21 cellular contexts compared by ENCODE assay signal in genomic region chr4:156998500-156999174, GRCh38. TPM values are rescaled to one million over a fixed set of nuclear protein-coding genes. Genes with fewer than 3 reads are reported as not detected.
DNase-seq lines count a peak whose midpoint lies in the region; ATAC-seq, FAIRE-seq and TF ChIP-seq lines count a peak whose summit lies in the region.
"Had no signal": no experiment of that assay in that cellular context is flagged by ENCODE, and none has a peak within 500 bp of the region (broad histone marks: within the 10 kb centered on the region; RNA-seq: fewer than 3 reads in every experiment).

No MANE protein-coding gene starts in this region.

- H3K79me2 ChIP-seq in astrocyte (ENCODE audit: insufficient read depth, low read length) = no peaks in the 10 kb centered on the region
- no peaks in the 10 kb centered on the region for H3K79me2 ChIP-seq in keratinocyte (ENCODE audit: control insufficient read depth, insufficient read depth, low read length)

- H2AFZ ChIP-seq in astrocyte (ENCODE audit: low read depth, low read length) (peak overlapping the region; percentile 6), keratinocyte (ENCODE audit: control insufficient read depth, low read length) (no peak overlapping the region)

- H3K4me3 ChIP-seq in astrocyte (ENCODE audit: insufficient read depth, low read depth, low read length) (no peak overlapping the region), keratinocyte (ENCODE audit: control insufficient read depth in 2 of 3, extremely low read depth in 1 of 3, insufficient read depth in 2 of 3, low read depth in 1 of 3, low read length in 3 of 3) (no peak overlapping the region), stomach (no peak overlapping the region)
- H3K4me3 ChIP-seq: right atrium auricular region had no signal

- peaks cover 4% of the 10 kb centered on the region for H3K36me3 Mint-ChIP-seq in astrocyte (ENCODE audit: low read depth, unreplicated experiment)
- no peaks in the 10 kb centered on the region for H3K36me3 Mint-ChIP-seq in CD14-positive monocyte
- H3K36me3 Mint-ChIP-seq: activated naive CD8-positive, alpha-beta T cell had no signal

- H3K4me3 Mint-ChIP-seq in astrocyte (ENCODE audit: unreplicated experiment) = peak overlapping the region; percentile 64
- H3K4me3 Mint-ChIP-seq in CD14-positive monocyte = no peak overlapping the region
- H3K4me3 Mint-ChIP-seq: activated naive CD8-positive, alpha-beta T cell; naive thymus-derived CD8-positive, alpha-beta T cell; T-helper 2 cell treated with Interferon-gamma antibody and Interleukin-4, amounts not matched to agents 5 μg/mL and 100 μg/mL, for 36 hours had no signal

- H3K9me3 ChIP-seq in astrocyte (ENCODE audit: insufficient read depth, low read depth, low read length) (peaks cover 7% of the 10 kb centered on the region), keratinocyte (ENCODE audit: control insufficient read depth, low read depth, low read length) (peaks cover 4% of the 10 kb centered on the region), stomach (peaks cover 0 to 17% (median 11%) of the 10 kb centered on the region in 4 donors)

- TF ChIP-seq POLR2A in stomach (IDR thresholded peaks at IDR 0.05) = no peak

- H4K20me1 ChIP-seq in astrocyte (ENCODE audit: insufficient read depth, low read length) (no peaks in the 10 kb centered on the region), keratinocyte (ENCODE audit: control insufficient read depth, extremely low read depth, insufficient read depth, low read length) (no peaks in the 10 kb centered on the region)

- H3K36me3 ChIP-seq in astrocyte (ENCODE audit: insufficient read depth, low read length) = no peaks in the 10 kb centered on the region
- H3K36me3 ChIP-seq in keratinocyte (ENCODE audit: control insufficient read depth in 2 of 2, extremely low read depth in 1 of 2, insufficient read depth in 2 of 2, low read length in 2 of 2) = no peaks in the 10 kb centered on the region
- no peaks in the 10 kb centered on the region for H3K36me3 ChIP-seq in stomach
- H3K36me3 ChIP-seq: right atrium auricular region had no signal

- H3K27ac ChIP-seq in astrocyte (ENCODE audit: low read depth, low read length) (peak overlapping the region; percentile 79), keratinocyte (ENCODE audit: control insufficient read depth, insufficient read depth, low read length) (peak overlapping the region; percentile 36), stomach (peak overlapping the region in 4 of 5 donors; percentile 17 to 71 (median 44))

- intact Hi-C loops in stomach (cut with DNase I; ENCODE audit: low total_unique reads) (no loop called here), CD14-positive monocyte (cut with micrococcal nuclease) (no loop called here)

- dilution Hi-C loops in keratinocyte (cut with MboI; ENCODE audit: extremely low pct_ligation_motif_present, low sequenced_read_pairs) = no loop called here

- H3K4me2 ChIP-seq in astrocyte (ENCODE audit: low read length) (peak overlapping the region; percentile 75), keratinocyte (ENCODE audit: control insufficient read depth, extremely low read depth, insufficient read depth, low read depth, low read length) (peak overlapping the region; percentile 76)

- TF ChIP-seq CTCF in astrocyte (IDR thresholded peaks at IDR 0.05; ENCODE audit: insufficient read depth, low read depth, low read length) (no peak), keratinocyte (optimal IDR thresholded peaks at IDR 0.05 in 1 of 3, IDR thresholded peaks at IDR 0.05 in 1 of 3, conservative IDR thresholded peaks at IDR 0.05 in 1 of 3; ENCODE audit: extremely low read depth in 1 of 3, insufficient read depth in 2 of 3, low read length in 3 of 3) (no peak), stomach (IDR thresholded peaks at IDR 0.05) (no peak), CD14-positive monocyte (IDR thresholded peaks at IDR 0.05) (no peak)

- H3K4me1 ChIP-seq in astrocyte (ENCODE audit: insufficient read depth, low read length) = peaks cover 22% of the 10 kb centered on the region
- peaks cover 22% of the 10 kb centered on the region for H3K4me1 ChIP-seq in keratinocyte (ENCODE audit: control insufficient read depth, extremely low read depth, insufficient read depth, low read length)
- peaks cover 0 to 15% (median 12%) of the 10 kb centered on the region in 4 donors for H3K4me1 ChIP-seq in stomach

- H3K27me3 ChIP-seq in astrocyte (ENCODE audit: insufficient read depth, low read length) = no peaks in the 10 kb centered on the region
- no peaks in the 10 kb centered on the region for H3K27me3 ChIP-seq in keratinocyte (ENCODE audit: control insufficient read depth, extremely low read depth, insufficient read depth, low read length)
- no peaks in the 10 kb centered on the region for H3K27me3 ChIP-seq in stomach
- H3K27me3 ChIP-seq: right atrium auricular region had no signal

- no peaks in the 10 kb centered on the region for H3K9me1 ChIP-seq in keratinocyte (ENCODE audit: control insufficient read depth, extremely low read depth, insufficient read depth, low read length)

- H3K9me3 Mint-ChIP-seq in astrocyte (ENCODE audit: unreplicated experiment) (peaks cover 20% of the 10 kb centered on the region), CD14-positive monocyte (peaks cover 0 to 12% (median 4%) of the 10 kb centered on the region in 7 donors)
- H3K9me3 Mint-ChIP-seq: T-helper 2 cell treated with Interferon-gamma antibody and Interleukin-4, amounts not matched to agents 5 μg/mL and 100 μg/mL, for 36 hours had no signal

- 19 to 47% (median 28%) methylated on average over 1 of the region's 1 CpG for WGBS in stomach, 5 donors

- peaks cover 40% of the 10 kb centered on the region for H3K4me1 Mint-ChIP-seq in astrocyte (ENCODE audit: low read depth, unreplicated experiment)
- H3K4me1 Mint-ChIP-seq in CD14-positive monocyte = peaks cover 5% of the 10 kb centered on the region
- H3K4me1 Mint-ChIP-seq: naive thymus-derived CD8-positive, alpha-beta T cell had no signal

- DNase-seq in HTR-8/SVneo (ENCODE audit: insufficient read length, low spot score) (no peak), astrocyte (ENCODE audit: low read depth) (peak; percentile 55), keratinocyte (ENCODE audit: low read depth, low spot score) (no peak), stomach (no peak), frontal cortex (ENCODE audit: low spot score in 2 of 2) (no peak), CD14-positive monocyte (ENCODE audit: low spot score) (no peak), retina (no peak)
- DNase-seq: activated CD4-positive, alpha-beta T cell treated with anti-CD3 and anti-CD28 coated beads for 48 hours; activated T-cell treated with anti-CD3 and anti-CD28 coated beads for 4 hours; AML-193; head of caudate nucleus; MM.1S; naive thymus-derived CD8-positive, alpha-beta T cell; NCI-H2029 treated with DMSO at 0.1 percent for 48 hours; NCI-H524 treated with DMSO at 0.1 percent for 48 hours; stimulated activated CD4-positive, alpha-beta T cell treated with anti-CD3 and anti-CD28 coated beads, Interleukin-2, amount 100 ng/mL, for 48 hours had no signal

- H3K27ac Mint-ChIP-seq in astrocyte (ENCODE audit: unreplicated experiment) (peak overlapping the region; percentile 99), CD14-positive monocyte (no peak overlapping the region)
- H3K27ac Mint-ChIP-seq: activated naive CD8-positive, alpha-beta T cell; naive thymus-derived CD8-positive, alpha-beta T cell; T-helper 2 cell treated with Interferon-gamma antibody and Interleukin-4, amounts not matched to agents 5 μg/mL and 100 μg/mL, for 36 hours had no signal

- ATAC-seq in GM19455 (IDR thresholded peaks at IDR 0.05; ENCODE audit: unreplicated experiment) = no peak
- ATAC-seq: naive thymus-derived CD8-positive, alpha-beta T cell had no signal

- H3K27me3 Mint-ChIP-seq in astrocyte (ENCODE audit: low read depth, unreplicated experiment) (no peaks in the 10 kb centered on the region), CD14-positive monocyte (ENCODE audit: low read depth in 3 of 3) (peaks cover 0 to 2% (median 0%) of the 10 kb centered on the region in 3 donors)
- H3K27me3 Mint-ChIP-seq: activated naive CD8-positive, alpha-beta T cell had no signal

- FAIRE-seq in HTR-8/SVneo (lab: Jason Lieb, UNC) (peak; percentile 44), astrocyte (lab: Jason Lieb, UNC) (no peak), keratinocyte (lab: Jason Lieb, UNC) (peak; percentile 5), frontal cortex (lab: Jason Lieb, UNC) (no peak)
- FAIRE-seq: D721Med had no signal

- H3K9ac ChIP-seq in astrocyte (ENCODE audit: low read length) (peak overlapping the region; percentile 34), keratinocyte (ENCODE audit: control insufficient read depth, extremely low read depth, insufficient read depth, low read length) (no peak overlapping the region)

- no peak for TF ChIP-seq EP300 in stomach (IDR thresholded peaks at IDR 0.05)

RNA-seq across cellular contexts. Expression of gene PDGFC, which starts 27.0 kb away (rescaled TPM):
- 167 and 188 TPM in 2 replicates for total RNA-seq in astrocyte
- 19.5 to 29.7 TPM (median 28.9 TPM) in 3 replicates for polyA plus RNA-seq in keratinocyte
- polyA plus RNA-seq in keratinocyte (2011; ENCODE audit: low read depth) = 22.1 TPM
- 11.6 and 23.3 TPM in 2 replicates for polyA plus RNA-seq in keratinocyte (2011; cell fraction: cytosol; rRNA removed)
- 34.6 and 37.1 TPM in 2 replicates for polyA plus RNA-seq in keratinocyte (2011; cell fraction: nucleus; rRNA removed)
- 12.8 and 36.2 TPM in 2 replicates for polyA plus RNA-seq in keratinocyte (2012; ENCODE audit: low replicate concordance)
- polyA minus RNA-seq in keratinocyte = 30.0 to 73.6 TPM (median 44.4 TPM) in 3 replicates
- 24.0 TPM for polyA minus RNA-seq in keratinocyte (2011; cell fraction: cytosol; rRNA and poly(A)+ RNA removed)
- polyA minus RNA-seq in keratinocyte (2011; cell fraction: nucleus; rRNA and poly(A)+ RNA removed) = 35.7 and 84.4 TPM in 2 replicates
- 10 to 100 TPM in 4 of 5 donors, 1 to 10 TPM in 1; 5.5 to 39.8 (median 14.7) TPM for total RNA-seq in stomach
- 10 to 100 TPM in 1 of 3 donors, 1 to 10 TPM in 2; 4.9 to 10.8 (median 5.1) TPM for polyA plus RNA-seq in stomach
- 33.4 TPM for total RNA-seq in frontal cortex
- 1 to 10 TPM; 4.9 to 5.0 TPM for polyA plus RNA-seq in CD14-positive monocyte
- total RNA-seq: naive thymus-derived CD8-positive, alpha-beta T cell had no signal
- polyA plus RNA-seq: naive thymus-derived CD8-positive, alpha-beta T cell had no signal
